In the genomic region with DNA sequence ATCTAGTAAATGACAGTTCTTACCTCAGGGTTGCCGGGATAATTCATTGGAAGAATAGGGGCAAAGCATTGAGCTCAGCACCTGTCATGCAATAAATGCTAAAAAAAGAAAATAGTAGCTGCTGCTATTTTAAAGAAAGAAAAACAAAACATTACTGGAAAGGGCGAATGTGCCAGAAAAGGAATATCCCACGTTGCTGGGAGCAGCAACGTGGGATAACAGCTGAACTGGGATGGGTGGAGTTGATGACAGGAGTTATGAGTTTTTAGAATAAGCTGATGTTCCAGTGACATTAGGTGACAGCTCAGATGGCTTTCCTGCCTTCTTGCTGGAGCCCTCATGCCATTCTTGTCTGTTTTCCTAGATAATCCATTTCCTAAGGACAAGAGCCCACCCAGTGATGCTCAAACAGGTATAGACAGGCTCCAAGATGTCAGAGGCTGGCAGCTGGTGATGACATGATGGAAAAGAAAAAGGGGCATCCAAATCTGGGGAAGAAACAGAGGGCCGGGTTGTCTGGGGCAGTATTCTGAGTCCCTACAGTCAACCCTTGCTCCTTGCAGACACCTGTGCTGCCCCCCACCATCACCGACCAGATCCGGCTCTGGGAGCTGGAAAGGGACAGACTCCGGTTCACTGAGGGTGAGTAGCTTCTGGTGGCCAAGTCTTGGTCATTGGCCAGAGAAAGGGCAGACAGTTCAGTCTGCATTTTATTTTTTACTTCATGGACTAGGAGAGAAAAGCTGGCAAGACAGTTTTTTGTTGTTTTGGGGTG, we compare ENCODE assay signal across 9 cellular contexts. TPM values are rescaled to one million over a fixed set of nuclear protein-coding genes. Genes with fewer than 3 reads are reported as not detected.
DNase-seq lines count a peak whose midpoint lies in the region; ATAC-seq and TF ChIP-seq lines count a peak whose summit lies in the region.
"Had no signal": no experiment of that assay in that cellular context is flagged by ENCODE, and none has a peak within 500 bp of the region (broad histone marks: within the 10 kb centered on the region; RNA-seq: fewer than 3 reads in every experiment).

No MANE protein-coding gene starts in this region.

- ATAC-seq in right lobe of liver (peak in 1 of 4 donors; percentile 3), HG03097 (IDR thresholded peaks at IDR 0.05; ENCODE audit: low FRiP score, unreplicated experiment) (no peak), GM19324 (IDR thresholded peaks at IDR 0.05; ENCODE audit: low FRiP score, unreplicated experiment) (no peak)

- H3K27ac Mint-ChIP-seq in T-helper 1 cell treated with Interleukin-12 subunit alpha and Interleukin-12 subunit beta and Interleukin-4 antibody, amounts not matched to agents 30 μg/mL and 1 μg/mL, for 36 hours = peak overlapping the region; percentile 21

- H3K27me3 ChIP-seq in right lobe of liver = no peaks in the 10 kb centered on the region
- no peaks in the 10 kb centered on the region for H3K27me3 ChIP-seq in subcutaneous abdominal adipose tissue (ENCODE audit: control insufficient read depth in 5 of 5, insufficient read depth in 4 of 5, low read length in 5 of 5)

- H3K4me3 ChIP-seq in right lobe of liver = peak overlapping the region in 2 of 3 donors; percentile 78 to 91
- peak overlapping the region in 2 of 5 donors; percentile 60 to 78 for H3K4me3 ChIP-seq in subcutaneous abdominal adipose tissue (ENCODE audit: low read depth in 1 of 5, low read length in 5 of 5)

- WGBS in right lobe of liver (ENCODE audit: insufficient coverage, low coverage, low lambda C conversion rate, missing lambda C conversion rate) = 63% methylated on average over 5 of the region's 8 CpGs

- intact Hi-C loops in right lobe of liver (cut with DNase I) = no loop called here

- TF ChIP-seq POLR2A in right lobe of liver (IDR thresholded peaks at IDR 0.05) = no peak

- DNase-seq in T-helper 1 cell = no peak
- peak in 2 of 3 donors; percentile 62 for DNase-seq in right lobe of liver
- DNase-seq in CD1c-positive myeloid dendritic cell (ENCODE audit: extremely low spot score) = no peak
- DNase-seq: NCI-H524 had no signal

- H3K4me1 Mint-ChIP-seq in T-helper 1 cell treated with Interleukin-12 subunit alpha and Interleukin-12 subunit beta and Interleukin-4 antibody, amounts not matched to agents 30 μg/mL and 1 μg/mL, for 36 hours (ENCODE audit: low read depth) = peaks cover 33% of the 10 kb centered on the region

- H3K27ac ChIP-seq in angular gyrus (ENCODE audit: low read depth, low read length) (peak overlapping the region; percentile 85), right lobe of liver (peak overlapping the region; percentile 87 to 96 (median 94)), subcutaneous abdominal adipose tissue (ENCODE audit: low read depth, low read length) (peak overlapping the region; percentile 89)

- H3K4me1 ChIP-seq in right lobe of liver (peaks cover 0 to 30% (median 12%) of the 10 kb centered on the region in 4 donors), subcutaneous abdominal adipose tissue (ENCODE audit: control insufficient read depth in 5 of 5, insufficient read depth in 5 of 5, low read length in 5 of 5) (peaks cover 5 to 46% (median 42%) of the 10 kb centered on the region in 5 donors)

- H3K36me3 Mint-ChIP-seq in T-helper 1 cell treated with Interleukin-12 subunit alpha and Interleukin-12 subunit beta and Interleukin-4 antibody, amounts not matched to agents 30 μg/mL and 1 μg/mL, for 36 hours (ENCODE audit: low read depth) = peaks cover 32% of the 10 kb centered on the region

- H3K9ac ChIP-seq in subcutaneous abdominal adipose tissue (ENCODE audit: low read length in 5 of 5) = peak overlapping the region in 3 of 5 donors; percentile 56 to 95 (median 75)

- H3K36me3 ChIP-seq in right lobe of liver (peaks cover 0 to 33% (median 11%) of the 10 kb centered on the region in 4 donors), subcutaneous abdominal adipose tissue (ENCODE audit: control insufficient read depth in 5 of 5, insufficient read depth in 5 of 5, low read length in 5 of 5) (peaks cover 0 to 43% (median 38%) of the 10 kb centered on the region in 5 donors)

- H3K4me3 Mint-ChIP-seq in T-helper 1 cell treated with Interleukin-12 subunit alpha and Interleukin-12 subunit beta and Interleukin-4 antibody, amounts not matched to agents 30 μg/mL and 1 μg/mL, for 36 hours = peak overlapping the region; percentile 91

- H3K27me3 Mint-ChIP-seq in T-helper 1 cell treated with Interleukin-12 subunit alpha and Interleukin-12 subunit beta and Interleukin-4 antibody, amounts not matched to agents 30 μg/mL and 1 μg/mL, for 36 hours (ENCODE audit: low read depth) = no peaks in the 10 kb centered on the region

- H3K9me3 ChIP-seq in right lobe of liver (no peaks in the 10 kb centered on the region), subcutaneous abdominal adipose tissue (ENCODE audit: control insufficient read depth in 5 of 5, low read length in 5 of 5) (no peaks in the 10 kb centered on the region)

- H3K9me3 Mint-ChIP-seq in T-helper 1 cell treated with Interleukin-12 subunit alpha and Interleukin-12 subunit beta and Interleukin-4 antibody, amounts not matched to agents 30 μg/mL and 1 μg/mL, for 36 hours = no peaks in the 10 kb centered on the region

- no peak for TF ChIP-seq CTCF in right lobe of liver (IDR thresholded peaks at IDR 0.05)

RNA-seq across cellular contexts. Expression of a gene that starts 1.1 kb away (rescaled TPM):
- total RNA-seq in right lobe of liver = 10 to 100 TPM; 21.5 to 36.1 (median 25.9) TPM

RNA-seq across cellular contexts. Expression of a gene that starts 4.9 kb away (rescaled TPM):
- 10 to 100 TPM in 4 of 6 experiments, 1 to 10 TPM in 2; 3.6 to 21.1 (median 17.3) TPM for total RNA-seq in right lobe of liver

RNA-seq across cellular contexts. Expression of a gene that starts 19.0 kb away (rescaled TPM):
- total RNA-seq in right lobe of liver = not detected

RNA-seq across cellular contexts. Expression of a gene that starts 27.8 kb away (rescaled TPM):
- total RNA-seq in right lobe of liver = not detected

RNA-seq across cellular contexts. Expression of a gene that starts 28.6 kb away (rescaled TPM):
- 1 to 10 TPM; 3.2 to 9.9 (median 5.0) TPM for total RNA-seq in right lobe of liver

Comparison
In these comparisons a context has a peak if more than half of its experiments do, and no peak if none do; other contexts are left out.
1. DNase-seq: peak in right lobe of liver (2 of 3); none in T-helper 1 cell (0 of 5) and CD1c-positive myeloid dendritic cell (single experiment).
2. Peak in every context shown above with its lines, with median percentiles within 50 percentile points of each other: H3K27ac ChIP-seq.